15 cellular contexts compared by ENCODE assay signal in the genomic region with DNA sequence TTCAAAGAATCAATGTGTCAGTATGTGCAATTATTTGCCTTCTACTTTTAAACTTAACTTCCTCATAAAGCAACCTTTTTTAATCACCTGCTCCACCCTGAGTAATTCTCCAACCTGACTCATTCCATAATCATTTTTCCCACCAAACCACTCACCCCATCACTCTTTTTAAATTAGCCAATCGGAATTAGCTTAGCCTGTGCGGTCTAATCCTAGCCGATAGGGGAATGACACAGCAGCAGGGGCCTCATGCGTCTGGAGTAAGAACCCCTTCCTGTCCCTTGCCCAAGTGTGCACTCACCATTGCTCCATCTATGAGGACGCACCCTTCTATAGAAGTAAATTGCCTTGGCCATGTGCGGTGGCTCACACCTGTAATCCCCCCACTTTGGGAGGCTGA. TPM values are rescaled to one million over a fixed set of nuclear protein-coding genes. Genes with fewer than 3 reads are reported as not detected.
DNase-seq lines count a peak whose midpoint lies in the region; ATAC-seq and TF ChIP-seq lines count a peak whose summit lies in the region.
"Had no signal": no experiment of that assay in that cellular context is flagged by ENCODE, and none has a peak within 500 bp of the region (broad histone marks: within the 10 kb centered on the region; RNA-seq: fewer than 3 reads in every experiment).

No MANE protein-coding gene starts in this region.

- intact Hi-C loops in tibial artery (cut with DNase I; ENCODE audit: low total_unique reads) = no loop called here

- DNase-seq in Daoy (ENCODE audit: low read depth) (peak; percentile 74), astrocyte of the hippocampus (ENCODE audit: low read depth, low spot score) (peak; percentile 57), kidney epithelial cell (ENCODE audit: low read depth) (peak; percentile 29), NCI-H524 treated with DMSO at 0.1 percent for 48 hours (lab: John Stamatoyannopoulos, UW) (no peak), tibial artery (no peak)
- DNase-seq: CD8-positive, alpha-beta memory T cell; dermis blood vessel endothelial cell; NCI-H446; stimulated activated CD4-positive, alpha-beta T cell treated with anti-CD3 and anti-CD28 coated beads, Interleukin-12 subunit alpha, Interleukin-12 subunit beta, amount 100 ng/mL, for 4 hours; stimulated activated naive CD8-positive, alpha-beta T cell treated with anti-CD3 and anti-CD28 coated beads, Interleukin-15, Interleukin-2, amounts not matched to agents 100 U/mL and 50 U/mL, for 24 hours had no signal

- no peaks in the 10 kb centered on the region for H3K4me1 ChIP-seq in tibial artery
- H3K4me1 ChIP-seq: prostate gland had no signal

- no peak overlapping the region for H3K27ac ChIP-seq in tibial artery
- H3K27ac ChIP-seq: prostate gland, SK-N-MC had no signal

- H3K9me3 ChIP-seq in tibial artery = no peaks in the 10 kb centered on the region
- H3K9me3 ChIP-seq: prostate gland had no signal

- ATAC-seq in GM19397 (IDR thresholded peaks at IDR 0.05; ENCODE audit: unreplicated experiment) (no peak), HG03175 (IDR thresholded peaks at IDR 0.05; ENCODE audit: unreplicated experiment) (no peak)
- ATAC-seq: stimulated activated naive CD8-positive, alpha-beta T cell treated with anti-CD3 and anti-CD28 coated beads, Interleukin-15, Interleukin-2, amounts not matched to agents 100 U/mL and 50 U/mL, for 24 hours had no signal

- H3K4me3 ChIP-seq in kidney epithelial cell (ENCODE audit: low read depth, low read length) (no peak overlapping the region), tibial artery (no peak overlapping the region)
- H3K4me3 ChIP-seq: prostate gland, SK-N-MC had no signal

- TF ChIP-seq RAD21 in Ishikawa (IDR thresholded peaks at IDR 0.05; ENCODE audit: low read depth) = no peak

- no peaks in the 10 kb centered on the region for H3K36me3 ChIP-seq in kidney epithelial cell (ENCODE audit: control insufficient read depth, insufficient read depth, low read length)
- H3K36me3 ChIP-seq in tibial artery = peaks cover 0 to 24% (median 21%) of the 10 kb centered on the region in 3 donors
- H3K36me3 ChIP-seq: prostate gland had no signal

- TF ChIP-seq EP300 in Ishikawa (IDR thresholded peaks at IDR 0.05; ENCODE audit: borderline replicate concordance) = 0 out of 2 replicates have a peak, but pooled peaks have one; percentile 7

- H3K27me3 ChIP-seq in kidney epithelial cell (ENCODE audit: control insufficient read depth, insufficient read depth, low read length) (no peaks in the 10 kb centered on the region), tibial artery (no peaks in the 10 kb centered on the region)

- TF ChIP-seq CTCF in kidney epithelial cell (IDR thresholded peaks at IDR 0.05; ENCODE audit: insufficient read depth, low read length, poor library complexity, severe bottlenecking) (no peak), tibial artery (IDR thresholded peaks at IDR 0.05) (no peak)

TF ChIP-seq in Ishikawa, 13 proteins besides CTCF, POLR2A, EP300 and RAD21:
- TF ChIP-seq, protein P1, sequence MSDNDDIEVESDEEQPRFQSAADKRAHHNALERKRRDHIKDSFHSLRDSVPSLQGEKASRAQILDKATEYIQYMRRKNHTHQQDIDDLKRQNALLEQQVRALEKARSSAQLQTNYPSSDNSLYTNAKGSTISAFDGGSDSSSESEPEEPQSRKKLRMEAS (IDR thresholded peaks at IDR 0.05) = peak; percentile 29; the same call in 1 of the 2 replicates
- TF ChIP-seq FOXM1 (IDR thresholded peaks at IDR 0.05; ENCODE audit: borderline replicate concordance, low read depth) (peak; percentile 71), TCF12 (IDR thresholded peaks at IDR 0.05; ENCODE audit: low read depth) (no peak), TAF1 (IDR thresholded peaks at IDR 0.05; ENCODE audit: low read depth) (no peak), CREB1 (IDR thresholded peaks at IDR 0.05; ENCODE audit: low read depth) (no peak)

RNA-seq across cellular contexts. Expression of a gene that starts 27.4 kb away (rescaled TPM):
- 23.8 and 45.5 TPM in 2 replicates for total RNA-seq in Daoy (2014; rRNA removed; shearing (Covaris generic))
- total RNA-seq in kidney epithelial cell = 60.2 and 60.8 TPM in 2 replicates

Comparison
In these comparisons a context has a peak if more than half of its experiments do, and no peak if none do; other contexts are left out.
1. DNase-seq: peak in Daoy (single experiment), astrocyte of the hippocampus (single experiment) and kidney epithelial cell (single experiment); none in NCI-H524 treated with DMSO at 0.1 percent for 48 hours (single experiment) and tibial artery (0 of 2).